In the genomic region with DNA sequence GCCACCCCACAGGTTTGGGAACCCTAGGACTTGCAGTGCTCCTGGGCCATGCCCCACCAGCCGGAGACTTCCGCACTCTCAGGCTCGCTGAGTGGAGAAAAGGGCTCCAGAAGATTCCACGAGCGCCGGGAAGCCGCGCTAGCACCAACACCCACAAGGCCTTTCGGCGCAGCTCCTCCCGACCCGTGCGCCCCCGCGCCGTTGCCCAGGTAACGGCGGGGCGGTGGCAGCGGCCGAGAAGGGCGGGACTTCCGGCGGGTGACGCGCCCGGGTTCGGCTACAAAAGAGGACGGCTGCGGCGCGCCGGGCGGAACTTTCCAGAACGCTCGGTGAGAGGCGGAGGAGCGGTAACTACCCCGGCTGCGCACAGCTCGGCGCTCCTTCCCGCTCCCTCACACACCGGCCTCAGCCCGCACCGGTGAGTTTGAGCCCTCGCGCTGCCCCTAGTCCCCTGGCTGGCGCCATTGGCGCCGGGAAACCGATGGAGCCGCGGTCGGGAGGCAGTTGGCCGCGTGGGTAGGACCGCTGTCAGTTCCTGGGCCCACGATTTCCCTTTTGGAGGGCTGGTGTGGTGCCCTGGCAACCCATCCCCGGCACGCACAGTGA, we compare ENCODE assay signal across 8 cellular contexts. TPM values are rescaled to one million over a fixed set of nuclear protein-coding genes. Genes with fewer than 3 reads are reported as not detected.
DNase-seq lines count a peak whose midpoint lies in the region; ATAC-seq and TF ChIP-seq lines count a peak whose summit lies in the region.

DNAJA1 (plus strand) TSS at position 308 of the 606 bp plus-strand sequence. CDS start 1,212 bp downstream, outside the sequence.

- 0% methylated on average over 42 of the region's 61 CpGs; no CpG with 5 or more reads in 1 of the 2 experiments for WGBS in IMR-90 (ENCODE audit: extremely low coverage in 2 of 2, insufficient read length in 1 of 2), 2 experiments

- H3K4me1 ChIP-seq in IMR-90 (ENCODE audit: control insufficient read depth, insufficient read depth, low read length) (peaks cover 8% of the 10 kb centered on the region), PC-3 (ENCODE audit: insufficient read depth, low read length) (peaks cover 55% of the 10 kb centered on the region), muscle layer of colon (ENCODE audit: insufficient read depth, low read length) (peaks cover 58% of the 10 kb centered on the region)

- intact Hi-C loops in IMR-90 (cut with micrococcal nuclease) (no loop called here), PC-3 (cut with micrococcal nuclease) (loop anchor here (1.0 kb wide), 1 partner anchor 19 kb away; no protein-coding TSS in a partner anchor)

- H2BK20ac ChIP-seq in IMR-90 (ENCODE audit: low read depth, low read length) = no peak within 1 kb of the TSS

- POLR2A ChIA-PET in IMR-90 (lab: Charles Lee; ENCODE audit: unreplicated experiment) (interaction anchor here (0.5 to 1.0 kb wide), 10 partner anchors 9 to 1152 kb away, joined by 3 to 16 read pairs (median 4); partner anchors contain the start of gene B4GALT1), PC-3 (lab: Charles Lee; ENCODE audit: unreplicated experiment) (interaction anchor here (0.5 to 0.8 kb wide), 7 partner anchors 9 to 1194 kb away, joined by 3 to 7 read pairs (median 3); no protein-coding TSS in a partner anchor)

- H3F3A ChIP-seq in PC-3 (ENCODE audit: low read length, unreplicated experiment) = no peaks in the 10 kb centered on the region

- H2BK120ac ChIP-seq in IMR-90 (ENCODE audit: low read depth, low read length) = peak within 1 kb of the TSS; percentile 34; the same call in 1 of the 2 replicates

- peaks cover 87% of the 10 kb centered on the region for H3K79me2 ChIP-seq in PC-3 (ENCODE audit: low read length)

- peak; percentile 86 for ATAC-seq in GM21529 (IDR thresholded peaks at IDR 0.05; ENCODE audit: unreplicated experiment)
- ATAC-seq in IMR-90 (ENCODE audit: low read depth) = peak; percentile 87
- ATAC-seq in PC-3 = peak; percentile 89

- peak within 1 kb of the TSS; percentile 16; the same call in 2 of the 3 replicates for H2BK15ac ChIP-seq in IMR-90 (ENCODE audit: low read depth, low read length)

- TF ChIP-seq POLR2A in IMR-90 (IDR thresholded peaks at IDR 0.05; ENCODE audit: low read depth, low read length) = peak; percentile 100
- TF ChIP-seq POLR2A in erythroblast (IDR thresholded peaks at IDR 0.05; ENCODE audit: low read length) = peak; percentile 99

- H3K9ac ChIP-seq in IMR-90 (ENCODE audit: low read depth, low read length) (peak within 1 kb of the TSS; percentile 93), PC-3 (ENCODE audit: low read length) (peak within 1 kb of the TSS; percentile 96), muscle layer of colon (ENCODE audit: low read length) (peak within 1 kb of the TSS; percentile 89)

- in situ Hi-C loops in IMR-90 (cut with MboI; ENCODE audit: low sequenced_read_pairs) = no loop called here

- peak within 1 kb of the TSS; percentile 94 for H3K4ac ChIP-seq in IMR-90 (ENCODE audit: low read depth, low read length)

- no peaks in the 10 kb centered on the region for H3K27me3 ChIP-seq in IMR-90 (ENCODE audit: control insufficient read depth, insufficient read depth, low read length)
- H3K27me3 ChIP-seq in PC-3 (ENCODE audit: low read length) = no peaks in the 10 kb centered on the region
- H3K27me3 ChIP-seq in muscle layer of colon (ENCODE audit: control insufficient read depth in 1 of 2, insufficient read depth in 2 of 2, low read length in 2 of 2) = no peaks in the 10 kb centered on the region

- no TSS peak for BruUV-seq in IMR-90 (replicated peaks; lab: Mats Ljungman, UMichigan)
- BruUV-seq in PC-3 (replicated peaks; lab: Mats Ljungman, UMichigan) = no TSS peak

- H4K5ac ChIP-seq in IMR-90 (ENCODE audit: low read depth, low read length) = peak within 1 kb of the TSS; percentile 84

- peak within 1 kb of the TSS; percentile 87 to 98 for H4K8ac ChIP-seq in IMR-90 (ENCODE audit: low read depth in 2 of 2, low read length in 2 of 2)

- H3K56ac ChIP-seq in IMR-90 (ENCODE audit: extremely low read depth, insufficient read depth, low read length) = peak within 1 kb of the TSS; percentile 84

- H4K91ac ChIP-seq in IMR-90 (ENCODE audit: insufficient read depth, low read depth, low read length) = peak within 1 kb of the TSS; percentile 97

- H3K4me3 ChIP-seq in IMR-90 (ENCODE audit: insufficient read depth, low read depth, low read length) (peak within 1 kb of the TSS; percentile 90), PC-3 (ENCODE audit: low read length) (peak within 1 kb of the TSS; percentile 94), muscle layer of colon (ENCODE audit: low read depth in 1 of 2, low read length in 2 of 2) (peak within 1 kb of the TSS; percentile 79 to 98)

- H3K14ac ChIP-seq in IMR-90 (replicated peaks; ENCODE audit: low read depth, low read length) = peak within 1 kb of the TSS; percentile 96

- H2AK9ac ChIP-seq in IMR-90 (replicated peaks; ENCODE audit: low read depth, low read length, poor library complexity) = peak within 1 kb of the TSS; percentile 98

- H2AFZ ChIP-seq in IMR-90 (replicated peaks; ENCODE audit: low read length, poor library complexity) = peak within 1 kb of the TSS; percentile 94
- peak within 1 kb of the TSS; percentile 75 for H2AFZ ChIP-seq in PC-3 (ENCODE audit: low read length)

- peak within 1 kb of the TSS; percentile 97 for H3K23ac ChIP-seq in IMR-90 (ENCODE audit: low read depth, low read length)

- H3K18ac ChIP-seq in IMR-90 (ENCODE audit: low read depth, low read length) = peak within 1 kb of the TSS; percentile 36

- no peaks in the 10 kb centered on the region for H3K9me2 ChIP-seq in PC-3 (replicated peaks; ENCODE audit: low read length)

- DNase-seq in DMS153 treated with DMSO at 0.1 percent for 48 hours (lab: John Stamatoyannopoulos, UW; ENCODE audit: unreplicated experiment) (peak; percentile 87), IMR-90 (peak; percentile 91), PC-3 (peak; percentile 92), erythroblast (lab: John Stamatoyannopoulos, UW) (peak; percentile 96 to 98)
- DNase-seq in activated T-cell treated with anti-CD3 and anti-CD28 coated beads, Interleukin-2, amount 50 U/mL, for 1 hour = peak; percentile 99
- DNase-seq in stimulated activated CD8-positive, alpha-beta memory T cell treated with anti-CD3 and anti-CD28 coated beads, Interleukin-7, amount 100 ng/mL, for 1 hour (ENCODE audit: low read depth in 2 of 2) = peak; percentile 92 to 95

- peak within 1 kb of the TSS; percentile 86 for H2BK5ac ChIP-seq in IMR-90 (ENCODE audit: low read depth, low read length, poor library complexity, severe bottlenecking)

- peaks cover 5% of the 10 kb centered on the region for H3K9me1 ChIP-seq in IMR-90 (ENCODE audit: insufficient read depth, low read length)

- CTCF ChIA-PET in IMR-90 (lab: Yijun Ruan, JAX) = interaction anchor here (0.6 kb wide), 1 partner anchor 22 kb away, joined by 6 read pairs; no protein-coding TSS in a partner anchor
- CTCF ChIA-PET in PC-3 (lab: Charles Lee) = interaction anchor here (0.6 kb wide), 1 partner anchor 599 kb away, joined by 3 read pairs; no protein-coding TSS in a partner anchor

- H3K79me1 ChIP-seq in IMR-90 (ENCODE audit: low read depth in 1 of 2, low read length in 2 of 2) = peaks cover 28 to 49% of the 10 kb centered on the region in 2 experiments

- H3K4me2 ChIP-seq in IMR-90 (ENCODE audit: low read depth, low read length) = peak within 1 kb of the TSS; percentile 94
- H3K4me2 ChIP-seq in PC-3 (ENCODE audit: low read length) = peak within 1 kb of the TSS; percentile 97

- TF ChIP-seq CTCF in IMR-90 (conservative IDR thresholded peaks at IDR 0.05; ENCODE audit: low read depth, low read length) (no peak), PC-3 (conservative IDR thresholded peaks at IDR 0.05; ENCODE audit: low read depth, low read length) (no peak)

- H3K36me3 ChIP-seq in IMR-90 (ENCODE audit: control insufficient read depth, insufficient read depth, low read length) (peaks cover 11% of the 10 kb centered on the region), PC-3 (ENCODE audit: low read depth, low read length) (peaks cover 35% of the 10 kb centered on the region), muscle layer of colon (ENCODE audit: insufficient read depth, low read length) (peaks cover 21% of the 10 kb centered on the region)

- H2AK5ac ChIP-seq in IMR-90 (ENCODE audit: low read depth, low read length) = peak within 1 kb of the TSS; percentile 87

- TF ChIP-seq RAD21 in IMR-90 (IDR thresholded peaks at IDR 0.05; ENCODE audit: low read length) = no peak

- dilution Hi-C loops in IMR-90 (cut with HindIII; ENCODE audit: low sequenced_read_pairs, unreplicated experiment) = no loop called here

- H3K9me3 ChIP-seq in IMR-90 (ENCODE audit: control insufficient read depth, insufficient read depth, low read length) = no peaks in the 10 kb centered on the region
- H3K9me3 ChIP-seq in PC-3 (ENCODE audit: low read length) = no peaks in the 10 kb centered on the region
- H3K9me3 ChIP-seq in muscle layer of colon (ENCODE audit: low read length) = no peaks in the 10 kb centered on the region

- peak within 1 kb of the TSS; percentile 89 for H3K27ac ChIP-seq in IMR-90 (ENCODE audit: insufficient read depth, low read length)
- peak within 1 kb of the TSS; percentile 62 for H3K27ac ChIP-seq in PC-3 (ENCODE audit: low read length)
- H3K27ac ChIP-seq in muscle layer of colon (ENCODE audit: low read depth, low read length) = peak within 1 kb of the TSS; percentile 100

- H4K20me1 ChIP-seq in IMR-90 (ENCODE audit: insufficient read depth, low read length) = peaks cover 44% of the 10 kb centered on the region
- peaks cover 48% of the 10 kb centered on the region for H4K20me1 ChIP-seq in PC-3 (ENCODE audit: low read length)

TF ChIP-seq in IMR-90, 13 proteins besides CTCF, POLR2A, EP300 and RAD21 (continues in another document):
- TF ChIP-seq MAFK (IDR thresholded peaks at IDR 0.05; ENCODE audit: low read depth, low read length) = no peak
- TF ChIP-seq, protein P1, sequence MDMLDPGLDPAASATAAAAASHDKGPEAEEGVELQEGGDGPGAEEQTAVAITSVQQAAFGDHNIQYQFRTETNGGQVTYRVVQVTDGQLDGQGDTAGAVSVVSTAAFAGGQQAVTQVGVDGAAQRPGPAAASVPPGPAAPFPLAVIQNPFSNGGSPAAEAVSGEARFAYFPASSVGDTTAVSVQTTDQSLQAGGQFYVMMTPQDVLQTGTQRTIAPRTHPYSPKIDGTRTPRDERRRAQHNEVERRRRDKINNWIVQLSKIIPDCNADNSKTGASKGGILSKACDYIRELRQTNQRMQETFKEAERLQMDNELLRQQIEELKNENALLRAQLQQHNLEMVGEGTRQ (IDR thresholded peaks at IDR 0.05; ENCODE audit: low read depth, low read length) = 0 out of 2 replicates have a peak, but pooled peaks have one; percentile 19
- TF ChIP-seq MXI1 (IDR thresholded peaks at IDR 0.05; ENCODE audit: borderline replicate concordance, low read depth, low read length) = peak; percentile 78; the same call in 1 of the 2 replicates
- TF ChIP-seq BHLHE40 (IDR thresholded peaks at IDR 0.05; ENCODE audit: low read depth, low read length) = peak; percentile 69; the same call in 1 of the 2 replicates
- peak; percentile 92 for TF ChIP-seq MAZ (IDR thresholded peaks at IDR 0.05; ENCODE audit: borderline replicate concordance, low read depth, low read length)

RNA-seq across cellular contexts. Expression of gene DNAJA1, which starts in this region (rescaled TPM):
- total RNA-seq in IMR-90 (2012; rRNA removed) = 59.5 and 109 TPM in 2 replicates
- polyA plus RNA-seq in IMR-90 (2012; rRNA removed) = 103 and 118 TPM in 2 replicates
- polyA plus RNA-seq in IMR-90 (2012; cell fraction: cytosol; rRNA removed) = 19.8 and 46.7 TPM in 2 replicates
- 6.2 and 51.4 TPM in 2 replicates for polyA plus RNA-seq in IMR-90 (2012; cell fraction: nucleus; rRNA removed; ENCODE audit: low replicate concordance)
- total RNA-seq in PC-3 (2014; rRNA removed) = 109 and 114 TPM in 2 replicates

Comparison
In these comparisons a context has a peak if more than half of its experiments do, and no peak if none do; other contexts are left out.
1. Peak in every context shown above with its lines: DNase-seq, ATAC-seq, H3K4me3 ChIP-seq and H3K27ac ChIP-seq.